Comparison of ENCODE assay signal across 1 cellular context in the genomic region with DNA sequence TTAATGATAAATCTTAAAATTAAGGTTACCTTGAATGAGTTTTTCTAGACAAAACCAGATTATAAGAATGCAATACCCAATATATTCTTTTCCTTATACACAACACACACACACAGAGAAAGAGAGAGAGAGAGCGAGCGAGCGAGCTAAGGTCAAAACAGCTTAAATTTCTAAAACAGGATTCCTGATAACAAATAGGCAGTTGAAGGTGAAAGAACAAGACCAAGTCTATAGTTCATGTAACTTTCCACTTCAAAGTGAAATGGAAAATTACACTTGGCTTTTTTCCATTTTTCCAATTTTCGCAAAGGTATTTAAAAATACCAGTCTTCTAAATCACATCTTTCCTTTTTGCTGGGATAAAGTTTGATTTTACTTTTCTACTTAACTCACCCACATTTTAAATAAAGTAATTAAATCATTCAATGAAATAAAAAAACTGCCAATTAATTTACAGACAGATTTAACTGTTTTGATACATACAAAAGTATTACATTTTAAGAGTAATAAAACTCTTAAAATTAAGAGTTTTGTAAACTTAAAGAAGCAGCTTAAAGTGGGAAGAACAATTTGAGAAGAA.
TF ChIP-seq lines count a peak whose summit lies in the region.

No MANE protein-coding gene starts in this region.

TF ChIP-seq in HepG2, 621 proteins besides CTCF, POLR2A, EP300 and RAD21 (continued from another document and continues in another):
- TF ChIP-seq, protein P1, sequence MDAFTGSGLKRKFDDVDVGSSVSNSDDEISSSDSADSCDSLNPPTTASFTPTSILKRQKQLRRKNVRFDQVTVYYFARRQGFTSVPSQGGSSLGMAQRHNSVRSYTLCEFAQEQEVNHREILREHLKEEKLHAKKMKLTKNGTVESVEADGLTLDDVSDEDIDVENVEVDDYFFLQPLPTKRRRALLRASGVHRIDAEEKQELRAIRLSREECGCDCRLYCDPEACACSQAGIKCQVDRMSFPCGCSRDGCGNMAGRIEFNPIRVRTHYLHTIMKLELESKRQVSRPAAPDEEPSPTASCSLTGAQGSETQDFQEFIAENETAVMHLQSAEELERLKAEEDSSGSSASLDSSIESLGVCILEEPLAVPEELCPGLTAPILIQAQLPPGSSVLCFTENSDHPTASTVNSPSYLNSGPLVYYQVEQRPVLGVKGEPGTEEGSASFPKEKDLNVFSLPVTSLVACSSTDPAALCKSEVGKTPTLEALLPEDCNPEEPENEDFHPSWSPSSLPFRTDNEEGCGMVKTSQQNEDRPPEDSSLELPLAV (CRISPR knock-in tag; conservative IDR thresholded peaks at IDR 0.05; ENCODE audit: low read depth), result no peak
- TF ChIP-seq KLF9 (CRISPR knock-in tag; IDR thresholded peaks at IDR 0.05; ENCODE audit: low read depth) (peak; percentile 76; the same call in 1 of the 2 replicates), IRF2 (CRISPR knock-in tag; IDR thresholded peaks at IDR 0.05) (peak; percentile 92), ZNF672 (CRISPR knock-in tag; IDR thresholded peaks at IDR 0.05) (no peak), ZNF543 (CRISPR knock-in tag; IDR thresholded peaks at IDR 0.05) (no peak), BHLHE40 (IDR thresholded peaks at IDR 0.05; ENCODE audit: low read length) (no peak), ZSCAN25 (CRISPR knock-in tag; IDR thresholded peaks at IDR 0.05) (no peak), ZNF256 (CRISPR knock-in tag; conservative IDR thresholded peaks at IDR 0.05) (no peak), MIER2 (CRISPR knock-in tag; IDR thresholded peaks at IDR 0.05) (0 out of 2 replicates have a peak, but pooled peaks have one; percentile 64), ZNF253 (CRISPR knock-in tag; IDR thresholded peaks at IDR 0.05; ENCODE audit: borderline replicate concordance) (no peak), ZFP62 (CRISPR knock-in tag; IDR thresholded peaks at IDR 0.05) (no peak), REXO4 (CRISPR knock-in tag; IDR thresholded peaks at IDR 0.05; ENCODE audit: borderline replicate concordance) (no peak), MEIS1 (CRISPR knock-in tag; IDR thresholded peaks at IDR 0.05; ENCODE audit: borderline replicate concordance) (peak; percentile 62; the same call in 1 of the 2 replicates), ZNF883 (CRISPR knock-in tag; IDR thresholded peaks at IDR 0.05; ENCODE audit: not compliant biosample characterization) (no peak), ATF7 (IDR thresholded peaks at IDR 0.05) (no peak), ATF7 (CRISPR knock-in tag; IDR thresholded peaks at IDR 0.05) (no peak), HCFC1 (IDR thresholded peaks at IDR 0.05; ENCODE audit: low read depth, low read length) (no peak), RBM22 (optimal IDR thresholded peaks at IDR 0.05; ENCODE audit: low read length) (no peak), MTF2 (CRISPR knock-in tag; IDR thresholded peaks at IDR 0.05; ENCODE audit: borderline replicate concordance) (no peak), KDM5B (CRISPR knock-in tag; IDR thresholded peaks at IDR 0.05; ENCODE audit: borderline replicate concordance) (no peak), NR3C1 (CRISPR knock-in tag; IDR thresholded peaks at IDR 0.05) (no peak), ATF1 (CRISPR knock-in tag; IDR thresholded peaks at IDR 0.05) (peak; percentile 54; the same call in 1 of the 2 replicates), HES4 (CRISPR knock-in tag; IDR thresholded peaks at IDR 0.05; ENCODE audit: borderline replicate concordance) (no peak), SIX1 (CRISPR knock-in tag; IDR thresholded peaks at IDR 0.05; ENCODE audit: borderline replicate concordance) (peak; percentile 99), SMC3 (IDR thresholded peaks at IDR 0.05; ENCODE audit: low read length) (0 out of 2 replicates have a peak, but pooled peaks have one; percentile 9), MBD4 (IDR thresholded peaks at IDR 0.05; ENCODE audit: borderline replicate concordance, low read length) (peak; percentile 4; the same call in 1 of the 2 replicates), YY1 (IDR thresholded peaks at IDR 0.05; ENCODE audit: insufficient read depth, insufficient replicate concordance, low read depth, low read length) (no peak), KDM2A (CRISPR knock-in tag; IDR thresholded peaks at IDR 0.05; ENCODE audit: borderline replicate concordance, low read depth) (no peak), ZNF446 (CRISPR knock-in tag; IDR thresholded peaks at IDR 0.05) (no peak), GLI4 (CRISPR knock-in tag; IDR thresholded peaks at IDR 0.05; ENCODE audit: borderline replicate concordance) (no peak), ZNF792 (CRISPR knock-in tag; IDR thresholded peaks at IDR 0.05) (0 out of 2 replicates have a peak, but pooled peaks have one; percentile 61), ZNF629 (CRISPR knock-in tag; conservative IDR thresholded peaks at IDR 0.05) (0 out of 2 replicates have a peak, but pooled peaks have one; percentile 18), MAFG (CRISPR knock-in tag; IDR thresholded peaks at IDR 0.05) (no peak), ELF3 (CRISPR knock-in tag; IDR thresholded peaks at IDR 0.05) (peak; percentile 95), ASH2L (IDR thresholded peaks at IDR 0.05; ENCODE audit: insufficient read length, low read depth, low read length) (peak; percentile 93), SP1 (IDR thresholded peaks at IDR 0.05) (no peak), SP1 (CRISPR knock-in tag; IDR thresholded peaks at IDR 0.05) (no peak), WIZ (CRISPR knock-in tag; IDR thresholded peaks at IDR 0.05) (no peak), MLX (CRISPR knock-in tag; IDR thresholded peaks at IDR 0.05) (0 out of 2 replicates have a peak, but pooled peaks have one; percentile 53)
- TF ChIP-seq, protein P2, sequence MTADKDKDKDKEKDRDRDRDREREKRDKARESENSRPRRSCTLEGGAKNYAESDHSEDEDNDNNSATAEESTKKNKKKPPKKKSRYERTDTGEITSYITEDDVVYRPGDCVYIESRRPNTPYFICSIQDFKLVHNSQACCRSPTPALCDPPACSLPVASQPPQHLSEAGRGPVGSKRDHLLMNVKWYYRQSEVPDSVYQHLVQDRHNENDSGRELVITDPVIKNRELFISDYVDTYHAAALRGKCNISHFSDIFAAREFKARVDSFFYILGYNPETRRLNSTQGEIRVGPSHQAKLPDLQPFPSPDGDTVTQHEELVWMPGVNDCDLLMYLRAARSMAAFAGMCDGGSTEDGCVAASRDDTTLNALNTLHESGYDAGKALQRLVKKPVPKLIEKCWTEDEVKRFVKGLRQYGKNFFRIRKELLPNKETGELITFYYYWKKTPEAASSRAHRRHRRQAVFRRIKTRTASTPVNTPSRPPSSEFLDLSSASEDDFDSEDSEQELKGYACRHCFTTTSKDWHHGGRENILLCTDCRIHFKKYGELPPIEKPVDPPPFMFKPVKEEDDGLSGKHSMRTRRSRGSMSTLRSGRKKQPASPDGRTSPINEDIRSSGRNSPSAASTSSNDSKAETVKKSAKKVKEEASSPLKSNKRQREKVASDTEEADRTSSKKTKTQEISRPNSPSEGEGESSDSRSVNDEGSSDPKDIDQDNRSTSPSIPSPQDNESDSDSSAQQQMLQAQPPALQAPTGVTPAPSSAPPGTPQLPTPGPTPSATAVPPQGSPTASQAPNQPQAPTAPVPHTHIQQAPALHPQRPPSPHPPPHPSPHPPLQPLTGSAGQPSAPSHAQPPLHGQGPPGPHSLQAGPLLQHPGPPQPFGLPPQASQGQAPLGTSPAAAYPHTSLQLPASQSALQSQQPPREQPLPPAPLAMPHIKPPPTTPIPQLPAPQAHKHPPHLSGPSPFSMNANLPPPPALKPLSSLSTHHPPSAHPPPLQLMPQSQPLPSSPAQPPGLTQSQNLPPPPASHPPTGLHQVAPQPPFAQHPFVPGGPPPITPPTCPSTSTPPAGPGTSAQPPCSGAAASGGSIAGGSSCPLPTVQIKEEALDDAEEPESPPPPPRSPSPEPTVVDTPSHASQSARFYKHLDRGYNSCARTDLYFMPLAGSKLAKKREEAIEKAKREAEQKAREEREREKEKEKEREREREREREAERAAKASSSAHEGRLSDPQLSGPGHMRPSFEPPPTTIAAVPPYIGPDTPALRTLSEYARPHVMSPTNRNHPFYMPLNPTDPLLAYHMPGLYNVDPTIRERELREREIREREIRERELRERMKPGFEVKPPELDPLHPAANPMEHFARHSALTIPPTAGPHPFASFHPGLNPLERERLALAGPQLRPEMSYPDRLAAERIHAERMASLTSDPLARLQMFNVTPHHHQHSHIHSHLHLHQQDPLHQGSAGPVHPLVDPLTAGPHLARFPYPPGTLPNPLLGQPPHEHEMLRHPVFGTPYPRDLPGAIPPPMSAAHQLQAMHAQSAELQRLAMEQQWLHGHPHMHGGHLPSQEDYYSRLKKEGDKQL (CRISPR knock-in tag; IDR thresholded peaks at IDR 0.05; ENCODE audit: low read depth), result peak; percentile 78
- TF ChIP-seq, protein P3, sequence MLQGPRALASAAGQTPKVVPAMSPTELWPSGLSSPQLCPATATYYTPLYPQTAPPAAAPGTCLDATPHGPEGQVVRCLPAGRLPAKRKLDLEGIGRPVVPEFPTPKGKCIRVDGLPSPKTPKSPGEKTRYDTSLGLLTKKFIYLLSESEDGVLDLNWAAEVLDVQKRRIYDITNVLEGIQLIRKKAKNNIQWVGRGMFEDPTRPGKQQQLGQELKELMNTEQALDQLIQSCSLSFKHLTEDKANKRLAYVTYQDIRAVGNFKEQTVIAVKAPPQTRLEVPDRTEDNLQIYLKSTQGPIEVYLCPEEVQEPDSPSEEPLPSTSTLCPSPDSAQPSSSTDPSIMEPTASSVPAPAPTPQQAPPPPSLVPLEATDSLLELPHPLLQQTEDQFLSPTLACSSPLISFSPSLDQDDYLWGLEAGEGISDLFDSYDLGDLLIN (CRISPR knock-in tag; IDR thresholded peaks at IDR 0.05; ENCODE audit: borderline replicate concordance), result no peak
- TF ChIP-seq, protein P4, sequence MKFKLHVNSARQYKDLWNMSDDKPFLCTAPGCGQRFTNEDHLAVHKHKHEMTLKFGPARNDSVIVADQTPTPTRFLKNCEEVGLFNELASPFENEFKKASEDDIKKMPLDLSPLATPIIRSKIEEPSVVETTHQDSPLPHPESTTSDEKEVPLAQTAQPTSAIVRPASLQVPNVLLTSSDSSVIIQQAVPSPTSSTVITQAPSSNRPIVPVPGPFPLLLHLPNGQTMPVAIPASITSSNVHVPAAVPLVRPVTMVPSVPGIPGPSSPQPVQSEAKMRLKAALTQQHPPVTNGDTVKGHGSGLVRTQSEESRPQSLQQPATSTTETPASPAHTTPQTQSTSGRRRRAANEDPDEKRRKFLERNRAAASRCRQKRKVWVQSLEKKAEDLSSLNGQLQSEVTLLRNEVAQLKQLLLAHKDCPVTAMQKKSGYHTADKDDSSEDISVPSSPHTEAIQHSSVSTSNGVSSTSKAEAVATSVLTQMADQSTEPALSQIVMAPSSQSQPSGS (CRISPR knock-in tag; IDR thresholded peaks at IDR 0.05), result peak; percentile 79; the same call in 1 of the 2 replicates
- TF ChIP-seq, protein P5, sequence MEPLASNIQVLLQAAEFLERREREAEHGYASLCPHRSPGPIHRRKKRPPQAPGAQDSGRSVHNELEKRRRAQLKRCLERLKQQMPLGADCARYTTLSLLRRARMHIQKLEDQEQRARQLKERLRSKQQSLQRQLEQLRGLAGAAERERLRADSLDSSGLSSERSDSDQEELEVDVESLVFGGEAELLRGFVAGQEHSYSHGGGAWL (CRISPR knock-in tag; IDR thresholded peaks at IDR 0.05), result no peak
- TF ChIP-seq, protein P6, sequence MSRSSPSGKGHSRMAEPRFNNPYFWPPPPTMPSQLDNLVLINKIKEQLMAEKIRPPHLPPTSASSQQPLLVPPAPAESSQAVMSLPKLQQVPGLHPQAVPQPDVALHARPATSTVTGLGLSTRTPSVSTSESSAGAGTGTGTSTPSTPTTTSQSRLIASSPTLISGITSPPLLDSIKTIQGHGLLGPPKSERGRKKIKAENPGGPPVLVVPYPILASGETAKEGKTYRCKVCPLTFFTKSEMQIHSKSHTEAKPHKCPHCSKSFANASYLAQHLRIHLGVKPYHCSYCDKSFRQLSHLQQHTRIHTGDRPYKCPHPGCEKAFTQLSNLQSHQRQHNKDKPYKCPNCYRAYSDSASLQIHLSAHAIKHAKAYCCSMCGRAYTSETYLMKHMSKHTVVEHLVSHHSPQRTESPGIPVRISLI (CRISPR knock-in tag; IDR thresholded peaks at IDR 0.05; ENCODE audit: borderline replicate concordance), result 0 out of 2 replicates have a peak, but pooled peaks have one; percentile 29
- TF ChIP-seq, protein P7, sequence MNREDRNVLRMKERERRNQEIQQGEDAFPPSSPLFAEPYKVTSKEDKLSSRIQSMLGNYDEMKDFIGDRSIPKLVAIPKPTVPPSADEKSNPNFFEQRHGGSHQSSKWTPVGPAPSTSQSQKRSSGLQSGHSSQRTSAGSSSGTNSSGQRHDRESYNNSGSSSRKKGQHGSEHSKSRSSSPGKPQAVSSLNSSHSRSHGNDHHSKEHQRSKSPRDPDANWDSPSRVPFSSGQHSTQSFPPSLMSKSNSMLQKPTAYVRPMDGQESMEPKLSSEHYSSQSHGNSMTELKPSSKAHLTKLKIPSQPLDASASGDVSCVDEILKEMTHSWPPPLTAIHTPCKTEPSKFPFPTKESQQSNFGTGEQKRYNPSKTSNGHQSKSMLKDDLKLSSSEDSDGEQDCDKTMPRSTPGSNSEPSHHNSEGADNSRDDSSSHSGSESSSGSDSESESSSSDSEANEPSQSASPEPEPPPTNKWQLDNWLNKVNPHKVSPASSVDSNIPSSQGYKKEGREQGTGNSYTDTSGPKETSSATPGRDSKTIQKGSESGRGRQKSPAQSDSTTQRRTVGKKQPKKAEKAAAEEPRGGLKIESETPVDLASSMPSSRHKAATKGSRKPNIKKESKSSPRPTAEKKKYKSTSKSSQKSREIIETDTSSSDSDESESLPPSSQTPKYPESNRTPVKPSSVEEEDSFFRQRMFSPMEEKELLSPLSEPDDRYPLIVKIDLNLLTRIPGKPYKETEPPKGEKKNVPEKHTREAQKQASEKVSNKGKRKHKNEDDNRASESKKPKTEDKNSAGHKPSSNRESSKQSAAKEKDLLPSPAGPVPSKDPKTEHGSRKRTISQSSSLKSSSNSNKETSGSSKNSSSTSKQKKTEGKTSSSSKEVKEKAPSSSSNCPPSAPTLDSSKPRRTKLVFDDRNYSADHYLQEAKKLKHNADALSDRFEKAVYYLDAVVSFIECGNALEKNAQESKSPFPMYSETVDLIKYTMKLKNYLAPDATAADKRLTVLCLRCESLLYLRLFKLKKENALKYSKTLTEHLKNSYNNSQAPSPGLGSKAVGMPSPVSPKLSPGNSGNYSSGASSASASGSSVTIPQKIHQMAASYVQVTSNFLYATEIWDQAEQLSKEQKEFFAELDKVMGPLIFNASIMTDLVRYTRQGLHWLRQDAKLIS (CRISPR knock-in tag; IDR thresholded peaks at IDR 0.05), result no peak
- TF ChIP-seq, protein P8, sequence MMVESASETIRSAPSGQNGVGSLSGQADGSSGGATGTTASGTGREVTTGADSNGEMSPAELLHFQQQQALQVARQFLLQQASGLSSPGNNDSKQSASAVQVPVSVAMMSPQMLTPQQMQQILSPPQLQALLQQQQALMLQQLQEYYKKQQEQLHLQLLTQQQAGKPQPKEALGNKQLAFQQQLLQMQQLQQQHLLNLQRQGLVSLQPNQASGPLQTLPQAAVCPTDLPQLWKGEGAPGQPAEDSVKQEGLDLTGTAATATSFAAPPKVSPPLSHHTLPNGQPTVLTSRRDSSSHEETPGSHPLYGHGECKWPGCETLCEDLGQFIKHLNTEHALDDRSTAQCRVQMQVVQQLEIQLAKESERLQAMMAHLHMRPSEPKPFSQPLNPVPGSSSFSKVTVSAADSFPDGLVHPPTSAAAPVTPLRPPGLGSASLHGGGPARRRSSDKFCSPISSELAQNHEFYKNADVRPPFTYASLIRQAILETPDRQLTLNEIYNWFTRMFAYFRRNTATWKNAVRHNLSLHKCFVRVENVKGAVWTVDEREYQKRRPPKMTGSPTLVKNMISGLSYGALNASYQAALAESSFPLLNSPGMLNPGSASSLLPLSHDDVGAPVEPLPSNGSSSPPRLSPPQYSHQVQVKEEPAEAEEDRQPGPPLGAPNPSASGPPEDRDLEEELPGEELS (CRISPR knock-in tag; IDR thresholded peaks at IDR 0.05), result peak; percentile 88
